Comparison of ENCODE assay signal across 24 cellular contexts in the genomic region with DNA sequence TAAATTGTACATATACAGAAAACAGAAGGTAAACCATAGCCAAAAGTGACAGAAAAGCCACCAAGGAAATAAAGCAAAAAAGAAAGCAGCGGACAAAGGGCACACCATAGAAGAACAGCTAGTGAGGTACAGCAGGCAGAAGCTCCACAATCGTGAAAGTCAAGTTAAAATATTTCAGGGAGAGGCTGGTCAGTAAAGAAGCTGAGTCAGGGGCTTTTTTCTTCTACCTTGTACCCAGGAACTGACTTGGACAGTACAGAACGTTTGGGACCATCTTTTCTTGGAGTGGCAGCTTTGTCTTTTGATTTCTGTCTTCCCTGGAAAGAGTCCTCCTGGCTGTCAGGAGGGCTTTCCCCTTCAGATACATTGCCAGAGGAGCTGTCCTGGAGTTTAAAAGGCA. TPM values are rescaled to one million over a fixed set of nuclear protein-coding genes. Genes with fewer than 3 reads are reported as not detected.
DNase-seq lines count a peak whose midpoint lies in the region; ATAC-seq lines count a peak whose summit lies in the region.
"Had no signal": no experiment of that assay in that cellular context is flagged by ENCODE, and none has a peak within 500 bp of the region (broad histone marks: within the 10 kb centered on the region; RNA-seq: fewer than 3 reads in every experiment).

No MANE protein-coding gene starts in this region.

- CTCF ChIA-PET in activated naive CD4-positive, alpha-beta T cell treated with anti-CD3 and anti-CD28 coated beads for 36 hours (lab: Charles Lee): interaction anchor here (0.5 to 1.6 kb wide), 3 partner anchors 11 to 806 kb away, joined by 3 to 4 read pairs (median 3); no protein-coding TSS in a partner anchor

- no peak for DNase-seq in activated naive CD4-positive, alpha-beta T cell treated with anti-CD3 and anti-CD28 coated beads for 36 hours
- DNase-seq in stimulated activated effector memory CD8-positive, alpha-beta T cell treated with anti-CD3 and anti-CD28 coated beads, Interleukin-12 subunit alpha, Interleukin-12 subunit beta, amount 100 ng/mL, for 72 hours (ENCODE audit: low spot score in 2 of 2): no peak
- DNase-seq: activated CD4-positive, alpha-beta T cell treated with anti-CD3 and anti-CD28 coated beads for 4 hours; activated CD8-positive, alpha-beta memory T cell treated with anti-CD3 and anti-CD28 coated beads, Interleukin-2, amount 10 ng/mL, durations not matched to agents 7 days and 5 days; caudate nucleus; H9; KBM-7; NCI-H1417; NCI-H2029 treated with DMSO at 0.1 percent for 48 hours; NCI-H526 treated with DMSO at 0.1 percent for 48 hours; pancreas; PC-9; stimulated activated CD4-positive, alpha-beta T cell treated with anti-CD3 and anti-CD28 coated beads, Interleukin-1b, Interleukin-23, amount 100 ng/mL, for 48 hours; substantia nigra; T-helper 2 cell had no signal

- intact Hi-C loops in activated naive CD4-positive, alpha-beta T cell treated with anti-CD3 and anti-CD28 coated beads for 36 hours (cut with micrococcal nuclease): no loop called here

- H3K27ac Mint-ChIP-seq in activated naive CD4-positive, alpha-beta T cell treated with anti-CD3 and anti-CD28 coated beads, Interleukin-2, amount 50 U/mL, for 24 hours: peak overlapping the region; percentile 59
- no peak overlapping the region for H3K27ac Mint-ChIP-seq in activated naive CD4-positive, alpha-beta T cell treated with anti-CD3 and anti-CD28 coated beads for 36 hours
- H3K27ac Mint-ChIP-seq in activated T-helper 17 cell treated with anti-CD3 and anti-CD28 coated beads, Interleukin-2, amount 50 U/mL, for 72 hours: peak overlapping the region; percentile 22
- peak overlapping the region; percentile 70 for H3K27ac Mint-ChIP-seq in stimulated activated effector memory CD8-positive, alpha-beta T cell treated with anti-CD3 and anti-CD28 coated beads, Interleukin-12 subunit alpha, Interleukin-12 subunit beta, amount 100 ng/mL, for 72 hours
- H3K27ac Mint-ChIP-seq: activated CD8-positive, alpha-beta memory T cell treated with anti-CD3 and anti-CD28 coated beads, Interleukin-2, amount 10 ng/mL, durations not matched to agents 7 days and 5 days; B cell; H9; type B pancreatic cell had no signal

- no peaks in the 10 kb centered on the region for H3K9me3 Mint-ChIP-seq in activated naive CD4-positive, alpha-beta T cell treated with anti-CD3 and anti-CD28 coated beads, Interleukin-2, amount 50 U/mL, for 24 hours
- no peaks in the 10 kb centered on the region for H3K9me3 Mint-ChIP-seq in activated naive CD4-positive, alpha-beta T cell treated with anti-CD3 and anti-CD28 coated beads for 36 hours
- no peaks in the 10 kb centered on the region for H3K9me3 Mint-ChIP-seq in activated T-helper 17 cell treated with anti-CD3 and anti-CD28 coated beads, Interleukin-2, amount 50 U/mL, for 72 hours
- no peaks in the 10 kb centered on the region for H3K9me3 Mint-ChIP-seq in stimulated activated effector memory CD8-positive, alpha-beta T cell treated with anti-CD3 and anti-CD28 coated beads, Interleukin-12 subunit alpha, Interleukin-12 subunit beta, amount 100 ng/mL, for 72 hours
- H3K9me3 Mint-ChIP-seq: H9, type B pancreatic cell had no signal

- H3K36me3 Mint-ChIP-seq in activated naive CD4-positive, alpha-beta T cell treated with anti-CD3 and anti-CD28 coated beads, Interleukin-2, amount 50 U/mL, for 24 hours: peaks cover 9% of the 10 kb centered on the region
- H3K36me3 Mint-ChIP-seq in activated naive CD4-positive, alpha-beta T cell treated with anti-CD3 and anti-CD28 coated beads for 36 hours (ENCODE audit: low read depth): peaks cover 29% of the 10 kb centered on the region
- H3K36me3 Mint-ChIP-seq in activated T-helper 17 cell treated with anti-CD3 and anti-CD28 coated beads, Interleukin-2, amount 50 U/mL, for 72 hours (ENCODE audit: low read depth): peaks cover 89% of the 10 kb centered on the region
- peaks cover 98% of the 10 kb centered on the region for H3K36me3 Mint-ChIP-seq in stimulated activated effector memory CD8-positive, alpha-beta T cell treated with anti-CD3 and anti-CD28 coated beads, Interleukin-12 subunit alpha, Interleukin-12 subunit beta, amount 100 ng/mL, for 72 hours

- H3K4me3 Mint-ChIP-seq in activated naive CD4-positive, alpha-beta T cell treated with anti-CD3 and anti-CD28 coated beads, Interleukin-2, amount 50 U/mL, for 24 hours: no peak overlapping the region
- H3K4me3 Mint-ChIP-seq in activated naive CD4-positive, alpha-beta T cell treated with anti-CD3 and anti-CD28 coated beads for 36 hours: no peak overlapping the region
- H3K4me3 Mint-ChIP-seq in activated T-helper 17 cell treated with anti-CD3 and anti-CD28 coated beads, Interleukin-2, amount 50 U/mL, for 72 hours: no peak overlapping the region
- no peak overlapping the region for H3K4me3 Mint-ChIP-seq in stimulated activated effector memory CD8-positive, alpha-beta T cell treated with anti-CD3 and anti-CD28 coated beads, Interleukin-12 subunit alpha, Interleukin-12 subunit beta, amount 100 ng/mL, for 72 hours
- H3K4me3 Mint-ChIP-seq: activated CD8-positive, alpha-beta memory T cell treated with anti-CD3 and anti-CD28 coated beads, Interleukin-2, amount 10 ng/mL, durations not matched to agents 7 days and 5 days; activated naive CD8-positive, alpha-beta T cell; B cell; H9; type B pancreatic cell had no signal

- H3K4me1 Mint-ChIP-seq in activated naive CD4-positive, alpha-beta T cell treated with anti-CD3 and anti-CD28 coated beads, Interleukin-2, amount 50 U/mL, for 24 hours: peaks cover 56% of the 10 kb centered on the region
- H3K4me1 Mint-ChIP-seq in activated naive CD4-positive, alpha-beta T cell treated with anti-CD3 and anti-CD28 coated beads for 36 hours (ENCODE audit: low read depth): peaks cover 33% of the 10 kb centered on the region
- H3K4me1 Mint-ChIP-seq in activated T-helper 17 cell treated with anti-CD3 and anti-CD28 coated beads, Interleukin-2, amount 50 U/mL, for 72 hours: peaks cover 17% of the 10 kb centered on the region
- peaks cover 6% of the 10 kb centered on the region for H3K4me1 Mint-ChIP-seq in stimulated activated effector memory CD8-positive, alpha-beta T cell treated with anti-CD3 and anti-CD28 coated beads, Interleukin-12 subunit alpha, Interleukin-12 subunit beta, amount 100 ng/mL, for 72 hours

- H3K27me3 Mint-ChIP-seq in activated naive CD4-positive, alpha-beta T cell treated with anti-CD3 and anti-CD28 coated beads, Interleukin-2, amount 50 U/mL, for 24 hours: no peaks in the 10 kb centered on the region
- H3K27me3 Mint-ChIP-seq in activated naive CD4-positive, alpha-beta T cell treated with anti-CD3 and anti-CD28 coated beads for 36 hours (ENCODE audit: low read depth): no peaks in the 10 kb centered on the region
- H3K27me3 Mint-ChIP-seq in activated T-helper 17 cell treated with anti-CD3 and anti-CD28 coated beads, Interleukin-2, amount 50 U/mL, for 72 hours: no peaks in the 10 kb centered on the region
- H3K27me3 Mint-ChIP-seq: activated CD8-positive, alpha-beta memory T cell treated with anti-CD3 and anti-CD28 coated beads, Interleukin-2, amount 10 ng/mL, durations not matched to agents 7 days and 5 days; activated naive CD8-positive, alpha-beta T cell; B cell; type B pancreatic cell had no signal

- no peak for ATAC-seq in activated T-helper 17 cell treated with anti-CD3 and anti-CD28 coated beads, Interleukin-2, amount 50 U/mL, for 72 hours (replicated peaks)
- no peak for ATAC-seq in stimulated activated effector memory CD8-positive, alpha-beta T cell treated with anti-CD3 and anti-CD28 coated beads, Interleukin-12 subunit alpha, Interleukin-12 subunit beta, amount 100 ng/mL, for 72 hours
- no peak for ATAC-seq in HG03175 (IDR thresholded peaks at IDR 0.05; ENCODE audit: unreplicated experiment)
- ATAC-seq in GM19324 (IDR thresholded peaks at IDR 0.05; ENCODE audit: low FRiP score, unreplicated experiment): no peak
- ATAC-seq: activated CD8-positive, alpha-beta memory T cell treated with anti-CD3 and anti-CD28 coated beads, Interleukin-2, amount 10 ng/mL, durations not matched to agents 7 days and 5 days; pancreas; Right ventricle myocardium inferior; SK-N-SH treated with all-trans-retinoic acid at 6 μM for 48 hours had no signal

RNA-seq across cellular contexts. Expression of a gene that starts 8.1 kb away (rescaled TPM):
- total RNA-seq in activated naive CD4-positive, alpha-beta T cell treated with anti-CD3 and anti-CD28 coated beads for 36 hours: 10 to 100 TPM; 10.7 to 11.7 TPM
- total RNA-seq in activated T-helper 17 cell treated with anti-CD3 and anti-CD28 coated beads, Interleukin-2, amount 50 U/mL, for 72 hours: 10 to 100 TPM; 12.0 to 14.6 TPM

RNA-seq across cellular contexts. Expression of a gene that starts 8.2 kb away (rescaled TPM):
- total RNA-seq in activated naive CD4-positive, alpha-beta T cell treated with anti-CD3 and anti-CD28 coated beads for 36 hours: 10 to 100 TPM; 37.9 to 38.3 TPM
- total RNA-seq in activated T-helper 17 cell treated with anti-CD3 and anti-CD28 coated beads, Interleukin-2, amount 50 U/mL, for 72 hours: 10 to 100 TPM; 38.3 to 39.9 TPM

RNA-seq across cellular contexts. Expression of a gene that starts 14.3 kb away (rescaled TPM):
- total RNA-seq in activated naive CD4-positive, alpha-beta T cell treated with anti-CD3 and anti-CD28 coated beads for 36 hours: 10 to 100 TPM; 72.9 to 74.2 TPM
- total RNA-seq in activated T-helper 17 cell treated with anti-CD3 and anti-CD28 coated beads, Interleukin-2, amount 50 U/mL, for 72 hours: 10 to 100 TPM; 68.4 to 84.5 TPM

RNA-seq across cellular contexts. Expression of a gene that starts 41.4 kb away (rescaled TPM):
- 1 to 10 TPM; 2.9 to 3.1 TPM for total RNA-seq in activated naive CD4-positive, alpha-beta T cell treated with anti-CD3 and anti-CD28 coated beads for 36 hours
- 1 to 10 TPM; 1.6 to 3.1 TPM for total RNA-seq in activated T-helper 17 cell treated with anti-CD3 and anti-CD28 coated beads, Interleukin-2, amount 50 U/mL, for 72 hours

RNA-seq across cellular contexts. Expression of a gene that starts 41.4 kb away (rescaled TPM):
- total RNA-seq in activated naive CD4-positive, alpha-beta T cell treated with anti-CD3 and anti-CD28 coated beads for 36 hours: 10 to 100 TPM; 21.1 to 22.8 TPM
- total RNA-seq in activated T-helper 17 cell treated with anti-CD3 and anti-CD28 coated beads, Interleukin-2, amount 50 U/mL, for 72 hours: 10 to 100 TPM; 25.5 to 28.3 TPM
